In the genomic region with DNA sequence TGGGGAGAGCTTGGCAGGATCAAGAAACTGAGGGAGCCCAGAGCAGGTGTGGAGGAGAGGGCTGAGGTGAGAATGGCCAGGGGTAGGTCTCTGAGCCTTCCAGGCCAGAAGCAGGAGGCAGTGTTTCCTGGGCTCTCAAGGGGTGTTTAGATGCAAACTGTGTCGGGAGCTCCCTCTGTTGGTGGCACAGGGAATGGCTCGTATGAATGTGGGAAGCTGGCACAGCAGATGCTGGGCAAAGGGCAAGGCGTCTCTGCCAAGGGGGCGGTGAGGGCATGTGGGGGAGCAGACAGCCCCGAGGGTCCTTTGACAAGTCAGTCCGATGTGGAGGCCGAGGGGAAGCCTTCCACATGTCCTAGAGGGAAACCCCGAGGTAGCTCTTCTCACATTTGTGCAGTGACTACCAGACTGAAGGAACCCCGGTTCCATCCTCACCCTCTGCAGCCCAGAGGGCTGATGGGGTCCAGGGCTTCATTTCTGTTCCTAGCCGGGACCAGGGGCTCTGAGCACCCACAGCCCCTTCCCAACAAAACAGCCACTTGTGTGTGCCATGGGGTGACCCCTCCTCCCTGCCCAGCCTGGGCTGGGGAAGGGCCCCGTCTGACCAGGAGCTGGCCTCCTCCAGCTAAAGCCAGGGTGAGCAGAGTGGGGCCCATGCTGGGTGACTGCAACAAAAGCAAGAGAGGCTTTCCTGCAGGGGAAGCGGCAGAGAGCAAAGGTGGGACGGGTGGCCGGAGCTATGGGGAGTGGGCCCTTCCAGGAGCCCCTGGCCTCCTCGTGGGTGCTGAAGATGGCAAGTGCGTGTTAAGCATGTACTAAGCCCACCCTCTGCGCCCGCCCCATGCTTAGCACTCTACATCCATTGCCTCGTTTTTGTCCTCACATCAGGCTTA, we compare ENCODE assay signal across 8 cellular contexts.
A peak's percentile ranks its signal among the peaks of the same experiment; 100 is the strongest.
DNase-seq lines count a peak whose midpoint lies in the region; ATAC-seq and TF ChIP-seq lines count a peak whose summit lies in the region.

No MANE protein-coding gene starts in this region.

- no peak overlapping the region for H3K4me2 ChIP-seq in OCI-LY7 (ENCODE audit: low read length)

- no peaks in the 10 kb centered on the region for H3K79me2 ChIP-seq in OCI-LY7 (ENCODE audit: insufficient read depth, low read depth, low read length)

- DNase-seq in Daoy (ENCODE audit: low read depth): peak; percentile 78
- peak; percentile 30 to 82 for DNase-seq in HL-60 (ENCODE audit: low read depth in 1 of 2, low spot score in 1 of 2)
- DNase-seq in OCI-LY7 (ENCODE audit: low spot score): peak; percentile 60
- DNase-seq in activated T-cell treated with anti-CD3 and anti-CD28 coated beads for 1 hour (ENCODE audit: low read depth): peak; percentile 68
- DNase-seq in naive thymus-derived CD8-positive, alpha-beta T cell: peak; percentile 57 to 88 (median 74)

- H3K9me3 ChIP-seq in OCI-LY7 (ENCODE audit: low read length): no peaks in the 10 kb centered on the region

- no peaks in the 10 kb centered on the region for H3K36me3 ChIP-seq in OCI-LY7 (ENCODE audit: insufficient read depth, low read length)

- no peaks in the 10 kb centered on the region for H3K4me1 ChIP-seq in OCI-LY7 (ENCODE audit: insufficient read depth, low read length, poor library complexity, severe bottlenecking)

- no peaks in the 10 kb centered on the region for H3K9me3 Mint-ChIP-seq in naive thymus-derived CD8-positive, alpha-beta T cell
- no peaks in the 10 kb centered on the region for H3K9me3 Mint-ChIP-seq in stimulated activated memory B cell treated with anti-CD40 and anti-IgM and Interleukin-4, amounts not matched to agents 10 μg/mL and 1 μg/mL and 100 μg/mL, for 72 hours

- no peaks in the 10 kb centered on the region for H3K36me3 Mint-ChIP-seq in naive thymus-derived CD8-positive, alpha-beta T cell
- H3K36me3 Mint-ChIP-seq in stimulated activated memory B cell treated with anti-CD40 and anti-IgM and Interleukin-4, amounts not matched to agents 10 μg/mL and 1 μg/mL and 100 μg/mL, for 72 hours: no peaks in the 10 kb centered on the region

- H3K27ac Mint-ChIP-seq in naive thymus-derived CD8-positive, alpha-beta T cell: peak overlapping the region in 2 of 10 donors; percentile 64 to 80
- H3K27ac Mint-ChIP-seq in stimulated activated memory B cell treated with anti-CD40 and anti-IgM and Interleukin-4, amounts not matched to agents 10 μg/mL and 1 μg/mL and 100 μg/mL, for 72 hours: no peak overlapping the region

- H3K9me2 ChIP-seq in OCI-LY7 (ENCODE audit: insufficient read depth, low read length): no peaks in the 10 kb centered on the region

- H3K4me3 ChIP-seq in HL-60 (replicated peaks; ENCODE audit: insufficient read depth, low read length) (no peak overlapping the region), OCI-LY7 (ENCODE audit: low read depth, low read length, poor library complexity, severe bottlenecking) (no peak overlapping the region)

- intact Hi-C loops in OCI-LY7 (cut with micrococcal nuclease; ENCODE audit: unreplicated experiment): loop anchor here (1.0 kb wide), 2 partner anchors 61 to 382 kb away; no protein-coding TSS in a partner anchor

- no TSS peak for BruUV-seq in OCI-LY7 (replicated peaks; lab: Mats Ljungman, UMichigan)

- POLR2A ChIA-PET in OCI-LY7 (lab: Charles Lee): no interaction called here
- POLR2A ChIA-PET in naive thymus-derived CD8-positive, alpha-beta T cell (lab: Charles Lee): interaction anchor here (0.7 to 2.0 kb wide), 4 partner anchors 160 to 478 kb away, joined by 3 to 7 read pairs (median 5); partner anchors contain the start of gene SH3RF3

- H3K27ac ChIP-seq in HL-60 (replicated peaks) (no peak overlapping the region), OCI-LY7 (ENCODE audit: low read depth, low read length, poor library complexity, severe bottlenecking) (no peak overlapping the region)

- CTCF ChIA-PET in OCI-LY7 (lab: Charles Lee; ENCODE audit: unreplicated experiment): interaction anchor here (0.5 to 1.0 kb wide), 2 partner anchors 12 to 284 kb away, joined by 3 read pairs; no protein-coding TSS in a partner anchor

- H3K4me3 Mint-ChIP-seq in naive thymus-derived CD8-positive, alpha-beta T cell: no peak overlapping the region
- H3K4me3 Mint-ChIP-seq in stimulated activated memory B cell treated with anti-CD40 and anti-IgM and Interleukin-4, amounts not matched to agents 10 μg/mL and 1 μg/mL and 100 μg/mL, for 72 hours: no peak overlapping the region

- H3K4me1 Mint-ChIP-seq in naive thymus-derived CD8-positive, alpha-beta T cell: peaks cover 6 to 9% (median 7%) of the 10 kb centered on the region in 4 donors
- H3K4me1 Mint-ChIP-seq in stimulated activated memory B cell treated with anti-CD40 and anti-IgM and Interleukin-4, amounts not matched to agents 10 μg/mL and 1 μg/mL and 100 μg/mL, for 72 hours: peaks cover 5% of the 10 kb centered on the region

- no peak overlapping the region for H2AFZ ChIP-seq in OCI-LY7 (ENCODE audit: low read length)

- H3K27me3 Mint-ChIP-seq in naive thymus-derived CD8-positive, alpha-beta T cell: peaks cover 0 to 3% (median 0%) of the 10 kb centered on the region in 5 donors
- peaks cover 29% of the 10 kb centered on the region for H3K27me3 Mint-ChIP-seq in stimulated activated memory B cell treated with anti-CD40 and anti-IgM and Interleukin-4, amounts not matched to agents 10 μg/mL and 1 μg/mL and 100 μg/mL, for 72 hours

- peak; percentile 64 for ATAC-seq in esophagus mucosa
- peak; percentile 87 to 90 for ATAC-seq in naive thymus-derived CD8-positive, alpha-beta T cell
- peak; percentile 44 for ATAC-seq in stimulated activated memory B cell treated with anti-CD40 and anti-IgM and Interleukin-4, amounts not matched to agents 10 μg/mL and 1 μg/mL and 100 μg/mL, for 72 hours
- no peak for ATAC-seq in GM19397 (IDR thresholded peaks at IDR 0.05; ENCODE audit: unreplicated experiment)

- H4K20me1 ChIP-seq in OCI-LY7 (ENCODE audit: insufficient read depth, low read length): no peaks in the 10 kb centered on the region

- no peaks in the 10 kb centered on the region for H3K27me3 ChIP-seq in HL-60 (ENCODE audit: insufficient read depth, poor library complexity, severe bottlenecking)

- TF ChIP-seq CTCF in HL-60 (IDR thresholded peaks at IDR 0.05; ENCODE audit: insufficient read depth, low read length): peak; percentile 94
- TF ChIP-seq CTCF in OCI-LY7 (conservative IDR thresholded peaks at IDR 0.05; ENCODE audit: low read length): peak; percentile 82
